8 cellular contexts compared by ENCODE assay signal in the genomic region with DNA sequence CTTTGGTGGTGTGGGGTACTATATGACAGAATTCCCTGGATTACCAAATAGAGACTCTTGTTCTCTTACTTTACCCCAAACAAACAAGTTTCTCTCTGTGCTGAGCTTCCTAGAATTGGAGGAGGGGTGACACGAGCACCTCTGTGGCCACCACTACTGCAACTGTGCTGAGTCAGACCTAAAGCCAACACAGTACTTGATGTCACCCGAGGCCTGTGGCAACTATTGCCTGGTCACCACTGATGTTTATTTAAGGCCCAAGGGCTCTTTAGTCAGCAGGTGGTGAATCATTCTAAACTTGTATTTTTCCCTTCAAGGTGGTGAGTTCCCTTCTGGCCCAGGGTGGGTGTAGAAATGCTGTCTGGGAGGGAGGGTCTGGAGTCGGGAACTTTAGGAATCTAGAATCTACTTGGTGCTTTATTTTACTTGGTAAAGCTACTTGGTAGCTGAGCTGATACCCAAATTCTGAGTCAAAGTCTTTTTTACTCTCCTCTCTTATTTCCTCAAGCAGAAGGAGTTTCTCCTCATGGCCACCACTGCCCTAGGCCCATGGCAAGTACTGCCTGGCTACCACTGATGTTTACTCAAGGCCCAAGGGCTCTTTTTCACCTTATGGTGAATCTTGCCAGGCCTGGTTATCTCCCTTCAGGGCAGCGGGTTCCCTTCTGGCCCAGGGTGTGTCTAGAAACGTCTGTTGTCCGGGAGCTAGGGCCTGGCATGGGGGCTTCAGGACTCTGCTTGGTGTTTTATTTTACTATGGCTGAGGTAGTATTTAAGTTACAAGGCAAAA. TPM values are rescaled to one million over a fixed set of nuclear protein-coding genes. Genes with fewer than 3 reads are reported as not detected.
A peak's percentile ranks its signal among the peaks of the same experiment; 100 is the strongest.
DNase-seq lines count a peak whose midpoint lies in the region; ATAC-seq, FAIRE-seq and TF ChIP-seq lines count a peak whose summit lies in the region.

No MANE protein-coding gene starts in this region.

- no peaks in the 10 kb centered on the region for H3K27me3 Mint-ChIP-seq in nephron progenitor cell (ENCODE audit: low read depth, poor library complexity)
- no peaks in the 10 kb centered on the region for H3K27me3 Mint-ChIP-seq in CD4-positive, alpha-beta memory T cell

- H3K4me1 Mint-ChIP-seq in nephron progenitor cell = peaks cover 19% of the 10 kb centered on the region
- H3K4me1 Mint-ChIP-seq in CD4-positive, alpha-beta memory T cell = no peaks in the 10 kb centered on the region

- H3K27ac Mint-ChIP-seq in nephron progenitor cell = peak overlapping the region; percentile 97
- no peak overlapping the region for H3K27ac Mint-ChIP-seq in CD4-positive, alpha-beta memory T cell

- H3K27ac ChIP-seq in CD4-positive, alpha-beta memory T cell (ENCODE audit: low read depth, low read length) = no peak overlapping the region

- H3K27me3 ChIP-seq in bronchial epithelial cell (ENCODE audit: control insufficient read depth, insufficient read depth, low read length) = no peaks in the 10 kb centered on the region
- no peaks in the 10 kb centered on the region for H3K27me3 ChIP-seq in CD4-positive, alpha-beta memory T cell (ENCODE audit: insufficient read depth, low read length)

- no peaks in the 10 kb centered on the region for H3K9me3 ChIP-seq in CD4-positive, alpha-beta memory T cell (ENCODE audit: control insufficient read depth in 1 of 2, low read length in 2 of 2)

- ATAC-seq in GM18867 (IDR thresholded peaks at IDR 0.05; ENCODE audit: unreplicated experiment) (peak; percentile 42), HG03565 (IDR thresholded peaks at IDR 0.05; ENCODE audit: unreplicated experiment) (peak; percentile 95), GM19467 (IDR thresholded peaks at IDR 0.05; ENCODE audit: unreplicated experiment) (no peak)

- H3K9me3 Mint-ChIP-seq in nephron progenitor cell = peaks cover 38% of the 10 kb centered on the region
- peaks cover 3 to 27% (median 16%) of the 10 kb centered on the region in 8 donors for H3K9me3 Mint-ChIP-seq in CD4-positive, alpha-beta memory T cell

- CTCF ChIA-PET in CD4-positive, alpha-beta memory T cell (lab: Charles Lee; ENCODE audit: partially characterized antibody) = no interaction called here

- intact Hi-C loops in CD4-positive, alpha-beta memory T cell (cut with micrococcal nuclease) = no loop called here

- peaks cover 1% of the 10 kb centered on the region for H3K36me3 ChIP-seq in bronchial epithelial cell (ENCODE audit: control insufficient read depth, insufficient read depth, low read length)
- H3K36me3 ChIP-seq in CD4-positive, alpha-beta memory T cell (ENCODE audit: insufficient read depth, low read length) = no peaks in the 10 kb centered on the region

- no peaks in the 10 kb centered on the region for H3K4me1 ChIP-seq in CD4-positive, alpha-beta memory T cell (ENCODE audit: insufficient read depth, low read length)

- H3K36me3 Mint-ChIP-seq in nephron progenitor cell (ENCODE audit: low read depth) = peaks cover 33% of the 10 kb centered on the region
- peaks cover 0 to 5% of the 10 kb centered on the region in 2 donors for H3K36me3 Mint-ChIP-seq in CD4-positive, alpha-beta memory T cell

- DNase-seq in bronchial epithelial cell (ENCODE audit: low read depth) = peak; percentile 99
- no peak for DNase-seq in nephron progenitor cell
- DNase-seq in CD4-positive, alpha-beta memory T cell = no peak
- no peak for DNase-seq in NCI-H2171 (lab: John Stamatoyannopoulos, UW)
- no peak for DNase-seq in NOMO-1 treated with dmso at 0.1 percent for 144 hours (lab: John Stamatoyannopoulos, UW; ENCODE audit: unreplicated experiment)

- POLR2A ChIA-PET in CD4-positive, alpha-beta memory T cell (lab: Charles Lee; ENCODE audit: partially characterized antibody) = no interaction called here

- no peak for TF ChIP-seq CTCF in bronchial epithelial cell (IDR thresholded peaks at IDR 0.05; ENCODE audit: insufficient read depth, low read length, severe bottlenecking)
- TF ChIP-seq CTCF in nephron progenitor cell (IDR thresholded peaks at IDR 0.05) = no peak

- peak overlapping the region; percentile 4 for H3K4me3 Mint-ChIP-seq in nephron progenitor cell
- H3K4me3 Mint-ChIP-seq in CD4-positive, alpha-beta memory T cell = no peak overlapping the region

- peak; percentile 98 for FAIRE-seq in bronchial epithelial cell (lab: Jason Lieb, UNC)

- H3K4me3 ChIP-seq in bronchial epithelial cell (ENCODE audit: low read depth, low read length) = no peak overlapping the region
- no peak overlapping the region for H3K4me3 ChIP-seq in CD4-positive, alpha-beta memory T cell (ENCODE audit: low read length in 2 of 2)

RNA-seq across cellular contexts. Expression of a gene that starts 9.8 kb away (rescaled TPM):
- total RNA-seq in bronchial epithelial cell = 43.7 and 56.5 TPM in 2 replicates
- total RNA-seq in CD4-positive, alpha-beta memory T cell = not detected
- not detected for polyA plus RNA-seq in CD4-positive, alpha-beta memory T cell

Comparison
In these comparisons a context has a peak if more than half of its experiments do, and no peak if none do; other contexts are left out.
1. RNA of a gene that starts 9.8 kb away (total RNA-seq): 43.7 to 56.5 TPM in bronchial epithelial cell; not detected in CD4-positive, alpha-beta memory T cell; every median in the first group is over 10 times any median in the second.